ENCODE assay signal across 24 cellular contexts in genomic region chr21:43302769-43303168, GRCh38.
"Had no signal": no experiment of that assay in that cellular context is flagged by ENCODE, and none has a peak within 500 bp of the region (broad histone marks: within the 10 kb centered on the region; RNA-seq: fewer than 3 reads in every experiment).

No MANE protein-coding gene starts in this region.

- H2AFZ ChIP-seq: hepatocyte had no signal

- H3K4me2 ChIP-seq: hepatocyte had no signal

- DNase-seq: activated CD4-positive, alpha-beta T cell treated with anti-CD3 and anti-CD28 coated beads for 36 hours; activated CD4-positive, CD25-positive, alpha-beta regulatory T cell; activated CD8-positive, alpha-beta memory T cell treated with anti-CD3 and anti-CD28 coated beads, Interleukin-2, amount 10 ng/mL, durations not matched to agents 7 days and 5 days; activated CD8-positive, alpha-beta T cell treated with anti-CD3 and anti-CD28 coated beads, Interleukin-2, amount 10 ng/mL, durations not matched to agents 7 days and 5 days; activated T-cell treated with anti-CD3 and anti-CD28 coated beads, Interleukin-2, amount 50 U/mL, for 48 hours; dermis blood vessel endothelial cell; effector CD8-positive, alpha-beta T cell; esophagus squamous epithelium; foreskin melanocyte; islet precursor cell; left colon; small intestine; stimulated activated CD4-positive, alpha-beta T cell treated with anti-CD3 and anti-CD28 coated beads, Interleukin-1b, Interleukin-23, amount 100 ng/mL, for 48 hours; stimulated activated CD4-positive, alpha-beta T cell treated with anti-CD3 and anti-CD28 coated beads, Interleukin-4, amount 100 ng/mL, for 4 hours; stimulated activated CD8-positive, alpha-beta memory T cell treated with anti-CD3 and anti-CD28 coated beads, Interleukin-4, amount 100 ng/mL, for 48 hours; stomach had no signal

- H3K36me3 ChIP-seq: esophagus squamous epithelium, sigmoid colon, stomach, tibial artery had no signal

- H3K9me3 ChIP-seq: esophagus squamous epithelium, mucosa of descending colon, sigmoid colon, stomach, tibial artery had no signal

- ATAC-seq: activated CD4-positive, alpha-beta T cell treated with anti-CD3 and anti-CD28 coated beads for 36 hours; activated CD8-positive, alpha-beta memory T cell treated with anti-CD3 and anti-CD28 coated beads, Interleukin-2, amount 10 ng/mL, durations not matched to agents 7 days and 5 days; activated CD8-positive, alpha-beta T cell treated with anti-CD3 and anti-CD28 coated beads, Interleukin-2, amount 10 ng/mL, durations not matched to agents 7 days and 5 days; left colon; mucosa of descending colon; natural killer cell treated with Interleukin-12 subunit alpha and Interleukin-12 subunit beta and Interleukin-15 and Interleukin-18, amount 100 ng/mL, for 72 hours; stimulated activated memory B cell treated with anti-CD40 and anti-IgM and Interleukin-4, amounts not matched to agents 10 μg/mL and 1 μg/mL and 100 μg/mL, for 72 hours had no signal

- H3K27ac ChIP-seq: epithelial cell of prostate, esophagus squamous epithelium, hepatocyte, sigmoid colon, stomach had no signal

- H3K4me1 ChIP-seq: sigmoid colon had no signal

- H3K4me3 ChIP-seq: esophagus squamous epithelium, hepatocyte, lung, mucosa of descending colon, sigmoid colon, stomach, tibial artery had no signal

- H3K27me3 ChIP-seq: hepatocyte, sigmoid colon had no signal
